In the genomic region with DNA sequence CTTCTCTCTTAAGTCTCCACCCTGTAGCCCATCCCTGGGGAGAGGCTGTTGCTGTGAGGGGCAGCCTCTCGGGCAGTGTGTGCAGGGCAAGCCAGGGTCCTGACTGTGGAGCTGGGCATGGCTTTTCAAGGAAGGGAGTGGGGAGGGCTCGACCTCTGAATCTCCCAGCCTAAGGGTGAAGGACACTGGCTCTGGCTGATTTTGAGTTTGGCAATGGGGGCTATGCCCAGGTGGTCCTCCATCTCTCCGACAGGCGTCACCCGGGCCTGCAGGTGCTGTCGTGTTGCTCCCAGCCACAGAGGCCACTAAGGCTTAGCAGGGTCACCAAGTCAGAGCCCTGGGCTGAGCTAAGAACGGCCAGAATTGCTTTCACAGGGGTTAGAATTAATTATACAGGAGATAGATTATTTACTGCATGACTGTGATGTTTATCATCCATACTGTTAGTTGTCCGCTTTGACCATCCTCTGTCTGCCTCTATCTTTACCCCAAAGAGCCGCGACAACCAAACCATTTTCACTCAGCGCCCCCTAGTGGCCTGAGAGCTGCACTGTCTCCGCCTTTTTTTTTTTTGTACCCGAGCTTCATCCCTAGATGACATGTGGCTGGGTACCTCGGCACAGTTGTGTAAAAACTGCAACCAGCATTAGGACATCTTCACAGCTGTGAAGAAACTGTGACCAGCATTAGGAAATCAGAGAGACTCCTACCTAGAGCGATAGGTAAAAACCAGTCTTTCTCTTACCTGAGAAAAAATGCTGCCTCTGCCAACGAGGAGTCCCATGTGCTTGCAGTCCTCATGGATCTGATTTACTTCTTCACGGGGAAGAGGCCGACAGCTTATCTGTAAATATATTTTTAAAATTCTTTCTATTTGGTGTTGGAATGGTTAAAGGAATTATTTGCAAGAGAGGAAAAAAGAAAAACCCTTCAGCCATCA, we compare ENCODE assay signal across 8 cellular contexts. TPM values are rescaled to one million over a fixed set of nuclear protein-coding genes. Genes with fewer than 3 reads are reported as not detected.
DNase-seq lines count a peak whose midpoint lies in the region; ATAC-seq and TF ChIP-seq lines count a peak whose summit lies in the region.

No MANE protein-coding gene starts in this region.

- peaks cover 18% of the 10 kb centered on the region for H3K4me1 Mint-ChIP-seq in WTC11

- H3K4me3 ChIP-seq in AG04449 (ENCODE audit: low read depth, low read length) (no peak overlapping the region), cardiac fibroblast (replicated peaks in 1 of 2; ENCODE audit: low read depth in 2 of 2, low read length in 2 of 2) (no peak overlapping the region)

- DNase-seq in AG04449 (ENCODE audit: low read depth, low spot score) (no peak), NCI-H2171 treated with DMSO at 0.1 percent for 48 hours (lab: John Stamatoyannopoulos, UW) (peak; percentile 50), WTC11 (ENCODE audit: low spot score) (peak; percentile 66), cardiac fibroblast (ENCODE audit: low read depth in 2 of 2) (peak; percentile 65 to 67), left kidney (ENCODE audit: low read depth, low spot score) (peak; percentile 85)
- DNase-seq in stimulated activated CD4-positive, alpha-beta T cell treated with anti-CD3 and anti-CD28 coated beads, TNF-alpha, amount 100 ng/mL, for 1 hour (ENCODE audit: low read depth in 3 of 3, low spot score in 1 of 3): peak in 2 of 3 donors; percentile 3 to 47

- H3K4me3 Mint-ChIP-seq in WTC11: no peak overlapping the region

- TF ChIP-seq CTCF in AG04449 (IDR thresholded peaks at IDR 0.05; ENCODE audit: insufficient read depth, low read length, missing control alignments) (peak; percentile 79), WTC11 (IDR thresholded peaks at IDR 0.05) (peak; percentile 96), cardiac fibroblast (IDR thresholded peaks at IDR 0.05; ENCODE audit: low read depth, low read length) (peak; percentile 94)

- H3K9me3 Mint-ChIP-seq in WTC11: peaks cover 9% of the 10 kb centered on the region

- POLR2A ChIA-PET in AG04449 (lab: Yijun Ruan, JAX): no interaction called here
- POLR2A ChIA-PET in WTC11 (lab: Charles Lee): interaction anchor here (0.6 to 1.1 kb wide), 2 partner anchors 88 to 451 kb away, joined by 3 read pairs; a partner anchor contains a TSS

- H3K27me3 Mint-ChIP-seq in WTC11 (ENCODE audit: low read depth): no peaks in the 10 kb centered on the region; the same call in 1 of the 2 replicates

- no peaks in the 10 kb centered on the region for H3K36me3 Mint-ChIP-seq in WTC11

- CTCF ChIA-PET in AG04449 (lab: Yijun Ruan, JAX) (interaction anchor here (0.6 to 5.7 kb wide), 45 partner anchors 9 to 923 kb away, joined by 3 to 72 read pairs (median 5); a partner anchor contains a TSS), WTC11 (lab: Charles Lee) (interaction anchor here (0.6 to 2.9 kb wide), 50 partner anchors 10 to 528 kb away, joined by 3 to 33 read pairs (median 4); a partner anchor contains a TSS)

- no peak overlapping the region for H3K27ac Mint-ChIP-seq in WTC11

- ATAC-seq in GM18517 (IDR thresholded peaks at IDR 0.05; ENCODE audit: unreplicated experiment): peak; percentile 81
- peak; percentile 40 for ATAC-seq in HG03025 (IDR thresholded peaks at IDR 0.05; ENCODE audit: low FRiP score, unreplicated experiment)
- peak; percentile 85 for ATAC-seq in WTC11

TF ChIP-seq in WTC11, 78 proteins besides CTCF, POLR2A, EP300 and RAD21:
- TF ChIP-seq CREM (CRISPR knock-in tag; IDR thresholded peaks at IDR 0.05) (no peak), ZNF263 (CRISPR knock-in tag; IDR thresholded peaks at IDR 0.05; ENCODE audit: low read depth) (no peak), FOXJ3 (CRISPR knock-in tag; IDR thresholded peaks at IDR 0.05; ENCODE audit: borderline replicate concordance) (no peak), ZNF121 (CRISPR knock-in tag; IDR thresholded peaks at IDR 0.05) (no peak), NR1H2 (CRISPR knock-in tag; IDR thresholded peaks at IDR 0.05) (no peak), TP53 (CRISPR knock-in tag; IDR thresholded peaks at IDR 0.05) (no peak), ZNF219 (CRISPR knock-in tag; IDR thresholded peaks at IDR 0.05; ENCODE audit: borderline replicate concordance) (no peak), ATF1 (CRISPR knock-in tag; IDR thresholded peaks at IDR 0.05) (no peak), HMGA2 (CRISPR knock-in tag; IDR thresholded peaks at IDR 0.05) (no peak), NFYB (CRISPR knock-in tag; conservative IDR thresholded peaks at IDR 0.05; ENCODE audit: low read depth) (no peak), NFATC4 (CRISPR knock-in tag; IDR thresholded peaks at IDR 0.05) (no peak), ZNF138 (CRISPR knock-in tag; conservative IDR thresholded peaks at IDR 0.05) (no peak)
- TF ChIP-seq, protein P1, sequence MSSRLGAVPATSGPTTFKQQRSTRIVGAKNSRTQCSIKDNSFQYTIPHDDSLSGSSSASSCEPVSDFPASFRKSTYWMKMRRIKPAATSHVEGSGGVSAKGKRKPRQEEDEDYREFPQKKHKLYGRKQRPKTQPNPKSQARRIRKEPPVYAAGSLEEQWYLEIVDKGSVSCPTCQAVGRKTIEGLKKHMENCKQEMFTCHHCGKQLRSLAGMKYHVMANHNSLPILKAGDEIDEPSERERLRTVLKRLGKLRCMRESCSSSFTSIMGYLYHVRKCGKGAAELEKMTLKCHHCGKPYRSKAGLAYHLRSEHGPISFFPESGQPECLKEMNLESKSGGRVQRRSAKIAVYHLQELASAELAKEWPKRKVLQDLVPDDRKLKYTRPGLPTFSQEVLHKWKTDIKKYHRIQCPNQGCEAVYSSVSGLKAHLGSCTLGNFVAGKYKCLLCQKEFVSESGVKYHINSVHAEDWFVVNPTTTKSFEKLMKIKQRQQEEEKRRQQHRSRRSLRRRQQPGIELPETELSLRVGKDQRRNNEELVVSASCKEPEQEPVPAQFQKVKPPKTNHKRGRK (CRISPR knock-in tag; IDR thresholded peaks at IDR 0.05; ENCODE audit: borderline replicate concordance): no peak
- TF ChIP-seq, protein P2, sequence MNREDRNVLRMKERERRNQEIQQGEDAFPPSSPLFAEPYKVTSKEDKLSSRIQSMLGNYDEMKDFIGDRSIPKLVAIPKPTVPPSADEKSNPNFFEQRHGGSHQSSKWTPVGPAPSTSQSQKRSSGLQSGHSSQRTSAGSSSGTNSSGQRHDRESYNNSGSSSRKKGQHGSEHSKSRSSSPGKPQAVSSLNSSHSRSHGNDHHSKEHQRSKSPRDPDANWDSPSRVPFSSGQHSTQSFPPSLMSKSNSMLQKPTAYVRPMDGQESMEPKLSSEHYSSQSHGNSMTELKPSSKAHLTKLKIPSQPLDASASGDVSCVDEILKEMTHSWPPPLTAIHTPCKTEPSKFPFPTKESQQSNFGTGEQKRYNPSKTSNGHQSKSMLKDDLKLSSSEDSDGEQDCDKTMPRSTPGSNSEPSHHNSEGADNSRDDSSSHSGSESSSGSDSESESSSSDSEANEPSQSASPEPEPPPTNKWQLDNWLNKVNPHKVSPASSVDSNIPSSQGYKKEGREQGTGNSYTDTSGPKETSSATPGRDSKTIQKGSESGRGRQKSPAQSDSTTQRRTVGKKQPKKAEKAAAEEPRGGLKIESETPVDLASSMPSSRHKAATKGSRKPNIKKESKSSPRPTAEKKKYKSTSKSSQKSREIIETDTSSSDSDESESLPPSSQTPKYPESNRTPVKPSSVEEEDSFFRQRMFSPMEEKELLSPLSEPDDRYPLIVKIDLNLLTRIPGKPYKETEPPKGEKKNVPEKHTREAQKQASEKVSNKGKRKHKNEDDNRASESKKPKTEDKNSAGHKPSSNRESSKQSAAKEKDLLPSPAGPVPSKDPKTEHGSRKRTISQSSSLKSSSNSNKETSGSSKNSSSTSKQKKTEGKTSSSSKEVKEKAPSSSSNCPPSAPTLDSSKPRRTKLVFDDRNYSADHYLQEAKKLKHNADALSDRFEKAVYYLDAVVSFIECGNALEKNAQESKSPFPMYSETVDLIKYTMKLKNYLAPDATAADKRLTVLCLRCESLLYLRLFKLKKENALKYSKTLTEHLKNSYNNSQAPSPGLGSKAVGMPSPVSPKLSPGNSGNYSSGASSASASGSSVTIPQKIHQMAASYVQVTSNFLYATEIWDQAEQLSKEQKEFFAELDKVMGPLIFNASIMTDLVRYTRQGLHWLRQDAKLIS (CRISPR knock-in tag; IDR thresholded peaks at IDR 0.05; ENCODE audit: borderline replicate concordance): no peak
- TF ChIP-seq, protein P3, sequence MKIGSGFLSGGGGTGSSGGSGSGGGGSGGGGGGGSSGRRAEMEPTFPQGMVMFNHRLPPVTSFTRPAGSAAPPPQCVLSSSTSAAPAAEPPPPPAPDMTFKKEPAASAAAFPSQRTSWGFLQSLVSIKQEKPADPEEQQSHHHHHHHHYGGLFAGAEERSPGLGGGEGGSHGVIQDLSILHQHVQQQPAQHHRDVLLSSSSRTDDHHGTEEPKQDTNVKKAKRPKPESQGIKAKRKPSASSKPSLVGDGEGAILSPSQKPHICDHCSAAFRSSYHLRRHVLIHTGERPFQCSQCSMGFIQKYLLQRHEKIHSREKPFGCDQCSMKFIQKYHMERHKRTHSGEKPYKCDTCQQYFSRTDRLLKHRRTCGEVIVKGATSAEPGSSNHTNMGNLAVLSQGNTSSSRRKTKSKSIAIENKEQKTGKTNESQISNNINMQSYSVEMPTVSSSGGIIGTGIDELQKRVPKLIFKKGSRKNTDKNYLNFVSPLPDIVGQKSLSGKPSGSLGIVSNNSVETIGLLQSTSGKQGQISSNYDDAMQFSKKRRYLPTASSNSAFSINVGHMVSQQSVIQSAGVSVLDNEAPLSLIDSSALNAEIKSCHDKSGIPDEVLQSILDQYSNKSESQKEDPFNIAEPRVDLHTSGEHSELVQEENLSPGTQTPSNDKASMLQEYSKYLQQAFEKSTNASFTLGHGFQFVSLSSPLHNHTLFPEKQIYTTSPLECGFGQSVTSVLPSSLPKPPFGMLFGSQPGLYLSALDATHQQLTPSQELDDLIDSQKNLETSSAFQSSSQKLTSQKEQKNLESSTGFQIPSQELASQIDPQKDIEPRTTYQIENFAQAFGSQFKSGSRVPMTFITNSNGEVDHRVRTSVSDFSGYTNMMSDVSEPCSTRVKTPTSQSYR (CRISPR knock-in tag; IDR thresholded peaks at IDR 0.05): no peak
- TF ChIP-seq, protein P4, sequence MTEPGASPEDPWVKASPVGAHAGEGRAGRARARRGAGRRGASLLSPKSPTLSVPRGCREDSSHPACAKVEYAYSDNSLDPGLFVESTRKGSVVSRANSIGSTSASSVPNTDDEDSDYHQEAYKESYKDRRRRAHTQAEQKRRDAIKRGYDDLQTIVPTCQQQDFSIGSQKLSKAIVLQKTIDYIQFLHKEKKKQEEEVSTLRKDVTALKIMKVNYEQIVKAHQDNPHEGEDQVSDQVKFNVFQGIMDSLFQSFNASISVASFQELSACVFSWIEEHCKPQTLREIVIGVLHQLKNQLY (CRISPR knock-in tag; IDR thresholded peaks at IDR 0.05): no peak
- TF ChIP-seq, protein P5, sequence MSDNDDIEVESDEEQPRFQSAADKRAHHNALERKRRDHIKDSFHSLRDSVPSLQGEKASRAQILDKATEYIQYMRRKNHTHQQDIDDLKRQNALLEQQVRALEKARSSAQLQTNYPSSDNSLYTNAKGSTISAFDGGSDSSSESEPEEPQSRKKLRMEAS (CRISPR knock-in tag; IDR thresholded peaks at IDR 0.05): no peak

RNA-seq across cellular contexts. Expression of a gene that starts 44.5 kb away (rescaled TPM):
- total RNA-seq in WTC11 (2021): not detected in 3 replicates
